ENCODE assay signal across 3 cellular contexts in the genomic region with DNA sequence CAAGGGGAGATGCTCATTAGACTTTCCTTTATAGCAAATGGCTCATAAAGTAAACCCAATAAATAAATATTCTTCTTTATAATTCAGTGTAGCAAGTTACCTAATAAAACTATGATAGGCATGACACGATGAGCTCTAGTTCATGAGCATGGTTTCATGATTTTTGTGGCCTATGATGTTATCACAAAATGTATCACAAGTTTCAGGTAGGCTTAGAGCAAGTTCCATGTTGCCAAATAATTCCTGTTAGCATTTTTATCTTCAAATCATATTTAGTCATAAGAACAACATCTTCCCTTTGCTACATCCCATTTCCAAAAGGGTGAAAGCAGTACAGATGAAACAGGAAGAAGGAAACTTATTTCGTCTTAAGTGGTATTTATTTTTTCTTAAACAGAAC.
"Had no signal": no experiment of that assay in that cellular context is flagged by ENCODE, and none has a peak within 500 bp of the region (broad histone marks: within the 10 kb centered on the region; RNA-seq: fewer than 3 reads in every experiment).

No MANE protein-coding gene starts in this region.

- DNase-seq: GDM1, GF-D8 had no signal

- H3K4me3 ChIP-seq: GM12878 had no signal

- ATAC-seq: GM12878 had no signal
